Comparison of ENCODE assay signal across 1 cellular context in the genomic region with DNA sequence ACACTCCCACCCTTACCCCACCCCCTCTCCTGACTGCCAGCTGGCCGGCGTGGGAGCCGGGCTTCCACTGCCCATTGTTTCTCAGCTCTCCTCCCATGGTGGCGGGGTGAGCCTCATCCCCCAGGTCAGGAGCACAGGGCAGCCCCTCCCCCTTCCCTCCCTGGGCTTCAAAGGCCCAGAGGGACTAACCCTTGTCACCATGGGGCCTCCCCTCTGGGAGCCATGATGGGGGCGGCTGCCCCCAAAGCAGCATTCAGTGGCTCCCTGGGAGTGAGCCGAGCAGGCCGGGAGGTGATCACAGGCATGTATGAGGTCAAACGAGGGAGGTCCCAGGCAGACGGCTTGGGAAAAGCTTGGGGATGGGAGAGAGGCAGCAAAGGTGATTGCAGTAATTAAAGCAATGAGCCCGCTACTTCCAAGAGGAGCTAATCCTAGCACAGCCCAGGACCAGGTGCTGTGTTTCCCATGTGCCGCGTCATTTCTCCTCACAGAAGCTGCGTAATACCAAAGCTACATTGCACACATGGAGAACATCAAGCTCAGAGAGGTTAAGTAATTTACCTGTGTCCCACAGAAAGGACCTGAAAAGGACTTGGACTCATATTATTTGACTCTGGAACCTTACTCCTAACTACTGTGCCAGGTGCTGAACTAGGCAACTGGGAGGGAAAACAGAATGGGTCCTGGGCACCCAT.
TF ChIP-seq lines count a peak whose summit lies in the region.

No MANE protein-coding gene starts in this region.

TF ChIP-seq in K562, 482 proteins besides CTCF, POLR2A, EP300 and RAD21:
- no peak for TF ChIP-seq GABPB1 (CRISPR knock-in tag; IDR thresholded peaks at IDR 0.05)
- no peak for TF ChIP-seq CSDE1 (IDR thresholded peaks at IDR 0.05)
- TF ChIP-seq, protein P1, sequence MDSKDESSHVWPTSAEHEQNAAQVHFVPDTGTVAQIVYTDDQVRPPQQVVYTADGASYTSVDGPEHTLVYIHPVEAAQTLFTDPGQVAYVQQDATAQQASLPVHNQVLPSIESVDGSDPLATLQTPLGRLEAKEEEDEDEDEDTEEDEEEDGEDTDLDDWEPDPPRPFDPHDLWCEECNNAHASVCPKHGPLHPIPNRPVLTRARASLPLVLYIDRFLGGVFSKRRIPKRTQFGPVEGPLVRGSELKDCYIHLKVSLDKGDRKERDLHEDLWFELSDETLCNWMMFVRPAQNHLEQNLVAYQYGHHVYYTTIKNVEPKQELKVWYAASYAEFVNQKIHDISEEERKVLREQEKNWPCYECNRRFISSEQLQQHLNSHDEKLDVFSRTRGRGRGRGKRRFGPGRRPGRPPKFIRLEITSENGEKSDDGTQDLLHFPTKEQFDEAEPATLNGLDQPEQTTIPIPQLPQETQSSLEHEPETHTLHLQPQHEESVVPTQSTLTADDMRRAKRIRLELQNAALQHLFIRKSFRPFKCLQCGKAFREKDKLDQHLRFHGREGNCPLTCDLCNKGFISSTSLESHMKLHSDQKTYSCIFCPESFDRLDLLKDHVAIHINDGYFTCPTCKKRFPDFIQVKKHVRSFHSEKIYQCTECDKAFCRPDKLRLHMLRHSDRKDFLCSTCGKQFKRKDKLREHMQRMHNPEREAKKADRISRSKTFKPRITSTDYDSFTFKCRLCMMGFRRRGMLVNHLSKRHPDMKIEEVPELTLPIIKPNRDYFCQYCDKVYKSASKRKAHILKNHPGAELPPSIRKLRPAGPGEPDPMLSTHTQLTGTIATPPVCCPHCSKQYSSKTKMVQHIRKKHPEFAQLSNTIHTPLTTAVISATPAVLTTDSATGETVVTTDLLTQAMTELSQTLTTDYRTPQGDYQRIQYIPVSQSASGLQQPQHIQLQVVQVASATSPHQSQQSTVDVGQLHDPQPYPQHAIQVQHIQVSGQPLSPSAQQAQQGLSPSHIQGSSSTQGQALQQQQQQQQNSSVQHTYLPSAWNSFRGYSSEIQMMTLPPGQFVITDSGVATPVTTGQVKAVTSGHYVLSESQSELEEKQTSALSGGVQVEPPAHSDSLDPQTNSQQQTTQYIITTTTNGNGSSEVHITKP (IDR thresholded peaks at IDR 0.05; ENCODE audit: partially characterized antibody), result no peak
- no peak for TF ChIP-seq IRF2 (CRISPR knock-in tag; IDR thresholded peaks at IDR 0.05)
- no peak for TF ChIP-seq CBFA2T3 (IDR thresholded peaks at IDR 0.05)
- TF ChIP-seq RBM15 (IDR thresholded peaks at IDR 0.05; ENCODE audit: insufficient read depth, low read length), result no peak
- no peak for TF ChIP-seq GABPB2 (CRISPR knock-in tag; conservative IDR thresholded peaks at IDR 0.05)
- TF ChIP-seq, protein P2, sequence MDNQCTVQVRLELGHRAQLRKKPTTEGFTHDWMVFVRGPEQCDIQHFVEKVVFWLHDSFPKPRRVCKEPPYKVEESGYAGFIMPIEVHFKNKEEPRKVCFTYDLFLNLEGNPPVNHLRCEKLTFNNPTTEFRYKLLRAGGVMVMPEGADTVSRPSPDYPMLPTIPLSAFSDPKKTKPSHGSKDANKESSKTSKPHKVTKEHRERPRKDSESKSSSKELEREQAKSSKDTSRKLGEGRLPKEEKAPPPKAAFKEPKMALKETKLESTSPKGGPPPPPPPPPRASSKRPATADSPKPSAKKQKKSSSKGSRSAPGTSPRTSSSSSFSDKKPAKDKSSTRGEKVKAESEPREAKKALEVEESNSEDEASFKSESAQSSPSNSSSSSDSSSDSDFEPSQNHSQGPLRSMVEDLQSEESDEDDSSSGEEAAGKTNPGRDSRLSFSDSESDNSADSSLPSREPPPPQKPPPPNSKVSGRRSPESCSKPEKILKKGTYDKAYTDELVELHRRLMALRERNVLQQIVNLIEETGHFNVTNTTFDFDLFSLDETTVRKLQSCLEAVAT (IDR thresholded peaks at IDR 0.05), result no peak
- TF ChIP-seq ZNF239 (CRISPR knock-in tag; IDR thresholded peaks at IDR 0.05), result peak; percentile 69
- no peak for TF ChIP-seq ZSCAN32 (CRISPR knock-in tag; IDR thresholded peaks at IDR 0.05)
- TF ChIP-seq, protein P3, sequence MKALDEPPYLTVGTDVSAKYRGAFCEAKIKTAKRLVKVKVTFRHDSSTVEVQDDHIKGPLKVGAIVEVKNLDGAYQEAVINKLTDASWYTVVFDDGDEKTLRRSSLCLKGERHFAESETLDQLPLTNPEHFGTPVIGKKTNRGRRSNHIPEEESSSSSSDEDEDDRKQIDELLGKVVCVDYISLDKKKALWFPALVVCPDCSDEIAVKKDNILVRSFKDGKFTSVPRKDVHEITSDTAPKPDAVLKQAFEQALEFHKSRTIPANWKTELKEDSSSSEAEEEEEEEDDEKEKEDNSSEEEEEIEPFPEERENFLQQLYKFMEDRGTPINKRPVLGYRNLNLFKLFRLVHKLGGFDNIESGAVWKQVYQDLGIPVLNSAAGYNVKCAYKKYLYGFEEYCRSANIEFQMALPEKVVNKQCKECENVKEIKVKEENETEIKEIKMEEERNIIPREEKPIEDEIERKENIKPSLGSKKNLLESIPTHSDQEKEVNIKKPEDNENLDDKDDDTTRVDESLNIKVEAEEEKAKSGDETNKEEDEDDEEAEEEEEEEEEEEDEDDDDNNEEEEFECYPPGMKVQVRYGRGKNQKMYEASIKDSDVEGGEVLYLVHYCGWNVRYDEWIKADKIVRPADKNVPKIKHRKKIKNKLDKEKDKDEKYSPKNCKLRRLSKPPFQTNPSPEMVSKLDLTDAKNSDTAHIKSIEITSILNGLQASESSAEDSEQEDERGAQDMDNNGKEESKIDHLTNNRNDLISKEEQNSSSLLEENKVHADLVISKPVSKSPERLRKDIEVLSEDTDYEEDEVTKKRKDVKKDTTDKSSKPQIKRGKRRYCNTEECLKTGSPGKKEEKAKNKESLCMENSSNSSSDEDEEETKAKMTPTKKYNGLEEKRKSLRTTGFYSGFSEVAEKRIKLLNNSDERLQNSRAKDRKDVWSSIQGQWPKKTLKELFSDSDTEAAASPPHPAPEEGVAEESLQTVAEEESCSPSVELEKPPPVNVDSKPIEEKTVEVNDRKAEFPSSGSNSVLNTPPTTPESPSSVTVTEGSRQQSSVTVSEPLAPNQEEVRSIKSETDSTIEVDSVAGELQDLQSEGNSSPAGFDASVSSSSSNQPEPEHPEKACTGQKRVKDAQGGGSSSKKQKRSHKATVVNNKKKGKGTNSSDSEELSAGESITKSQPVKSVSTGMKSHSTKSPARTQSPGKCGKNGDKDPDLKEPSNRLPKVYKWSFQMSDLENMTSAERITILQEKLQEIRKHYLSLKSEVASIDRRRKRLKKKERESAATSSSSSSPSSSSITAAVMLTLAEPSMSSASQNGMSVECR (CRISPR knock-in tag; IDR thresholded peaks at IDR 0.05), result no peak
- TF ChIP-seq, protein P4, sequence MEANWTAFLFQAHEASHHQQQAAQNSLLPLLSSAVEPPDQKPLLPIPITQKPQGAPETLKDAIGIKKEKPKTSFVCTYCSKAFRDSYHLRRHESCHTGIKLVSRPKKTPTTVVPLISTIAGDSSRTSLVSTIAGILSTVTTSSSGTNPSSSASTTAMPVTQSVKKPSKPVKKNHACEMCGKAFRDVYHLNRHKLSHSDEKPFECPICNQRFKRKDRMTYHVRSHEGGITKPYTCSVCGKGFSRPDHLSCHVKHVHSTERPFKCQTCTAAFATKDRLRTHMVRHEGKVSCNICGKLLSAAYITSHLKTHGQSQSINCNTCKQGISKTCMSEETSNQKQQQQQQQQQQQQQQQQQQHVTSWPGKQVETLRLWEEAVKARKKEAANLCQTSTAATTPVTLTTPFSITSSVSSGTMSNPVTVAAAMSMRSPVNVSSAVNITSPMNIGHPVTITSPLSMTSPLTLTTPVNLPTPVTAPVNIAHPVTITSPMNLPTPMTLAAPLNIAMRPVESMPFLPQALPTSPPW (CRISPR knock-in tag; IDR thresholded peaks at IDR 0.05), result peak; percentile 31; the same call in 1 of the 2 replicates
- TF ChIP-seq, protein P5, sequence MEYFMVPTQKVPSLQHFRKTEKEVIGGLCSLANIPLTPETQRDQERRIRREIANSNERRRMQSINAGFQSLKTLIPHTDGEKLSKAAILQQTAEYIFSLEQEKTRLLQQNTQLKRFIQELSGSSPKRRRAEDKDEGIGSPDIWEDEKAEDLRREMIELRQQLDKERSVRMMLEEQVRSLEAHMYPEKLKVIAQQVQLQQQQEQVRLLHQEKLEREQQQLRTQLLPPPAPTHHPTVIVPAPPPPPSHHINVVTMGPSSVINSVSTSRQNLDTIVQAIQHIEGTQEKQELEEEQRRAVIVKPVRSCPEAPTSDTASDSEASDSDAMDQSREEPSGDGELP (CRISPR knock-in tag; IDR thresholded peaks at IDR 0.05; ENCODE audit: borderline replicate concordance), result 0 out of 2 replicates have a peak, but pooled peaks have one; percentile 28
- no peak for TF ChIP-seq CEBPG (CRISPR knock-in tag; IDR thresholded peaks at IDR 0.05)
- TF ChIP-seq CEBPG (tag; conservative IDR thresholded peaks at IDR 0.05 in 1 of 2, IDR thresholded peaks at IDR 0.05 in 1 of 2), result no peak
- TF ChIP-seq TAF9B (IDR thresholded peaks at IDR 0.05; ENCODE audit: partially characterized antibody), result no peak
- no peak for TF ChIP-seq SLC30A9 (CRISPR knock-in tag; IDR thresholded peaks at IDR 0.05)
- no peak for TF ChIP-seq BHLHE40 (IDR thresholded peaks at IDR 0.05; ENCODE audit: low read length)
- TF ChIP-seq RFX1 (IDR thresholded peaks at IDR 0.05), result no peak
- TF ChIP-seq, protein P6, sequence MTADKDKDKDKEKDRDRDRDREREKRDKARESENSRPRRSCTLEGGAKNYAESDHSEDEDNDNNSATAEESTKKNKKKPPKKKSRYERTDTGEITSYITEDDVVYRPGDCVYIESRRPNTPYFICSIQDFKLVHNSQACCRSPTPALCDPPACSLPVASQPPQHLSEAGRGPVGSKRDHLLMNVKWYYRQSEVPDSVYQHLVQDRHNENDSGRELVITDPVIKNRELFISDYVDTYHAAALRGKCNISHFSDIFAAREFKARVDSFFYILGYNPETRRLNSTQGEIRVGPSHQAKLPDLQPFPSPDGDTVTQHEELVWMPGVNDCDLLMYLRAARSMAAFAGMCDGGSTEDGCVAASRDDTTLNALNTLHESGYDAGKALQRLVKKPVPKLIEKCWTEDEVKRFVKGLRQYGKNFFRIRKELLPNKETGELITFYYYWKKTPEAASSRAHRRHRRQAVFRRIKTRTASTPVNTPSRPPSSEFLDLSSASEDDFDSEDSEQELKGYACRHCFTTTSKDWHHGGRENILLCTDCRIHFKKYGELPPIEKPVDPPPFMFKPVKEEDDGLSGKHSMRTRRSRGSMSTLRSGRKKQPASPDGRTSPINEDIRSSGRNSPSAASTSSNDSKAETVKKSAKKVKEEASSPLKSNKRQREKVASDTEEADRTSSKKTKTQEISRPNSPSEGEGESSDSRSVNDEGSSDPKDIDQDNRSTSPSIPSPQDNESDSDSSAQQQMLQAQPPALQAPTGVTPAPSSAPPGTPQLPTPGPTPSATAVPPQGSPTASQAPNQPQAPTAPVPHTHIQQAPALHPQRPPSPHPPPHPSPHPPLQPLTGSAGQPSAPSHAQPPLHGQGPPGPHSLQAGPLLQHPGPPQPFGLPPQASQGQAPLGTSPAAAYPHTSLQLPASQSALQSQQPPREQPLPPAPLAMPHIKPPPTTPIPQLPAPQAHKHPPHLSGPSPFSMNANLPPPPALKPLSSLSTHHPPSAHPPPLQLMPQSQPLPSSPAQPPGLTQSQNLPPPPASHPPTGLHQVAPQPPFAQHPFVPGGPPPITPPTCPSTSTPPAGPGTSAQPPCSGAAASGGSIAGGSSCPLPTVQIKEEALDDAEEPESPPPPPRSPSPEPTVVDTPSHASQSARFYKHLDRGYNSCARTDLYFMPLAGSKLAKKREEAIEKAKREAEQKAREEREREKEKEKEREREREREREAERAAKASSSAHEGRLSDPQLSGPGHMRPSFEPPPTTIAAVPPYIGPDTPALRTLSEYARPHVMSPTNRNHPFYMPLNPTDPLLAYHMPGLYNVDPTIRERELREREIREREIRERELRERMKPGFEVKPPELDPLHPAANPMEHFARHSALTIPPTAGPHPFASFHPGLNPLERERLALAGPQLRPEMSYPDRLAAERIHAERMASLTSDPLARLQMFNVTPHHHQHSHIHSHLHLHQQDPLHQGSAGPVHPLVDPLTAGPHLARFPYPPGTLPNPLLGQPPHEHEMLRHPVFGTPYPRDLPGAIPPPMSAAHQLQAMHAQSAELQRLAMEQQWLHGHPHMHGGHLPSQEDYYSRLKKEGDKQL (CRISPR knock-in tag; IDR thresholded peaks at IDR 0.05; ENCODE audit: borderline replicate concordance), result no peak
- TF ChIP-seq U2AF1 (optimal IDR thresholded peaks at IDR 0.05; ENCODE audit: low read depth, low read length), result no peak
- no peak for TF ChIP-seq ZNF175 (CRISPR knock-in tag; IDR thresholded peaks at IDR 0.05; ENCODE audit: low read depth)
- no peak for TF ChIP-seq SREBF1 (IDR thresholded peaks at IDR 0.05; ENCODE audit: borderline replicate concordance, low read depth, low read length)
